In the genomic region with DNA sequence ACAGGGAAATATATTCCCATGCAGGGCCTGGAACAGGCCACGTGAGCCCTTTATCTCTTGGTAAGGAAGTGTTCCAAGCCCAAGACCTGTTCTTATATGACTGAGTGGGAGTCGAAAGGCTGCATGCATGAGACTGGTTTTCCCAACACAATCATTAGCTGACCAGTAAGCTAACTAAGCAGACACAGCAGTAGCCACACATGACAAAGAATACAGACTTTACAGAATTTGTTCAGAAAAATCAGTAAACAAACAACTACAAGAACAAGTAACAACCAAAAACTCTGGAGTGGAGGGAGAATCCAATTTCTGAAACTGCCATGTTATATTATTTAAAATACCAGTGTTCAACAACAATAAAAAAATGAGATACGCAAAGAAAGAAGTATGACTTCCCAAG, we compare ENCODE assay signal across 10 cellular contexts. TPM values are rescaled to one million over a fixed set of nuclear protein-coding genes. Genes with fewer than 3 reads are reported as not detected.
"Had no signal": no experiment of that assay in that cellular context is flagged by ENCODE, and none has a peak within 500 bp of the region (broad histone marks: within the 10 kb centered on the region; RNA-seq: fewer than 3 reads in every experiment).

No MANE protein-coding gene starts in this region.

- H3K4me3 ChIP-seq: GM23338, HAP-1 had no signal

- H3K27ac Mint-ChIP-seq: GM23338, HFFc6, IgD-negative memory B cell had no signal

- H3K4me1 ChIP-seq: HAP-1 had no signal

- H3K36me3 ChIP-seq: HAP-1 had no signal

- H3K9me3 ChIP-seq: HAP-1 had no signal

- H3K4me1 Mint-ChIP-seq: GM23338, IgD-negative memory B cell had no signal

- H3K9me3 Mint-ChIP-seq: GM23338, HFFc6, IgD-negative memory B cell had no signal

- DNase-seq: HFFc6, KG1 had no signal

- H3K27ac ChIP-seq: HL-60 had no signal

- H3K4me3 Mint-ChIP-seq: GM23338, HFFc6, IgD-negative memory B cell had no signal

- ATAC-seq: GM23338, HCT116, HepG2 had no signal

RNA-seq across cellular contexts. Expression of a gene that starts 16.7 kb away (rescaled TPM):
- total RNA-seq: GM23338, H1, HepG2, HFFc6, HT1080 had no signal

RNA-seq across cellular contexts. Expression of a gene that starts 30.6 kb away (rescaled TPM):
- total RNA-seq: GM23338, H1, HFFc6, HT1080 had no signal

RNA-seq across cellular contexts. Expression of a gene that starts 35.3 kb away (rescaled TPM):
- total RNA-seq: GM23338, H1, HepG2, HFFc6, HT1080 had no signal
